ENCODE assay signal across 35 cellular contexts in genomic region chr6:152059909-152060308, GRCh38.
"Had no signal": no experiment of that assay in that cellular context is flagged by ENCODE, and none has a peak within 500 bp of the region (broad histone marks: within the 10 kb centered on the region; RNA-seq: fewer than 3 reads in every experiment).

No MANE protein-coding gene starts in this region.

- H3K27me3 ChIP-seq: MG63 had no signal

- DNase-seq: Karpas-422, Kasumi-1, MG63, MM.1S, MV-4-11, NCI-H1048, NCI-H1092, NCI-H1092 treated with DMSO at 0.1 percent for 48 hours, NCI-H1105, NCI-H1105 treated with DMSO at 0.1 percent for 48 hours, NCI-H1417, NCI-H1417 treated with DMSO at 0.1 percent for 48 hours, NCI-H1436, NCI-H1436 treated with DMSO at 0.1 percent for 48 hours, NCI-H146, NCI-H1694, NCI-H1694 treated with DMSO at 0.1 percent for 48 hours, NCI-H187, NCI-H187 treated with DMSO at 0.1 percent for 48 hours, NCI-H1930, NCI-H2029, NCI-H2029 treated with DMSO at 0.1 percent for 48 hours, NCI-H2081, NCI-H2081 treated with DMSO at 0.1 percent for 48 hours, NCI-H2107, NCI-H2171, NCI-H2171 treated with DMSO at 0.1 percent for 48 hours, NCI-H2227 treated with DMSO at 0.1 percent for 48 hours, NCI-H226, NCI-H345, NCI-H446, NCI-H446 treated with DMSO at 0.1 percent for 48 hours, NCI-H510A, NCI-H510A treated with DMSO at 0.1 percent for 48 hours, NCI-H524 had no signal

- H3K36me3 ChIP-seq: MG63 had no signal

- H3K9me3 ChIP-seq: MG63 had no signal

- H3K4me3 ChIP-seq: MG63 had no signal
